Comparison of ENCODE assay signal across 1 cellular context in genomic region chr9:137691648-137692357, GRCh38.
TF ChIP-seq lines count a peak whose summit lies in the region.

No MANE protein-coding gene starts in this region.

TF ChIP-seq in HepG2, 621 proteins besides CTCF, POLR2A, EP300 and RAD21 (continued from another document):
- no peak for TF ChIP-seq RERE (CRISPR knock-in tag; IDR thresholded peaks at IDR 0.05; ENCODE audit: low read depth)
- TF ChIP-seq JUN (CRISPR knock-in tag; IDR thresholded peaks at IDR 0.05), result no peak
- TF ChIP-seq BCL3 (CRISPR knock-in tag; IDR thresholded peaks at IDR 0.05), result no peak
- no peak for TF ChIP-seq PAF1 (CRISPR knock-in tag; IDR thresholded peaks at IDR 0.05)
- TF ChIP-seq ATF2 (CRISPR knock-in tag; IDR thresholded peaks at IDR 0.05), result no peak
- TF ChIP-seq ARNT2 (CRISPR knock-in tag; IDR thresholded peaks at IDR 0.05; ENCODE audit: low read depth), result no peak
- TF ChIP-seq TCF12 (IDR thresholded peaks at IDR 0.05), result no peak
- TF ChIP-seq TCF12 (CRISPR knock-in tag; IDR thresholded peaks at IDR 0.05), result no peak
- TF ChIP-seq TRIM24 (CRISPR knock-in tag; IDR thresholded peaks at IDR 0.05), result no peak
- no peak for TF ChIP-seq GLI4 (CRISPR knock-in tag; IDR thresholded peaks at IDR 0.05; ENCODE audit: borderline replicate concordance)
- TF ChIP-seq LCORL (IDR thresholded peaks at IDR 0.05), result no peak
- TF ChIP-seq LCORL (CRISPR knock-in tag; IDR thresholded peaks at IDR 0.05), result no peak
- no peak for TF ChIP-seq NFKBIZ (CRISPR knock-in tag; IDR thresholded peaks at IDR 0.05)
